ENCODE assay signal across 8 cellular contexts in the genomic region with DNA sequence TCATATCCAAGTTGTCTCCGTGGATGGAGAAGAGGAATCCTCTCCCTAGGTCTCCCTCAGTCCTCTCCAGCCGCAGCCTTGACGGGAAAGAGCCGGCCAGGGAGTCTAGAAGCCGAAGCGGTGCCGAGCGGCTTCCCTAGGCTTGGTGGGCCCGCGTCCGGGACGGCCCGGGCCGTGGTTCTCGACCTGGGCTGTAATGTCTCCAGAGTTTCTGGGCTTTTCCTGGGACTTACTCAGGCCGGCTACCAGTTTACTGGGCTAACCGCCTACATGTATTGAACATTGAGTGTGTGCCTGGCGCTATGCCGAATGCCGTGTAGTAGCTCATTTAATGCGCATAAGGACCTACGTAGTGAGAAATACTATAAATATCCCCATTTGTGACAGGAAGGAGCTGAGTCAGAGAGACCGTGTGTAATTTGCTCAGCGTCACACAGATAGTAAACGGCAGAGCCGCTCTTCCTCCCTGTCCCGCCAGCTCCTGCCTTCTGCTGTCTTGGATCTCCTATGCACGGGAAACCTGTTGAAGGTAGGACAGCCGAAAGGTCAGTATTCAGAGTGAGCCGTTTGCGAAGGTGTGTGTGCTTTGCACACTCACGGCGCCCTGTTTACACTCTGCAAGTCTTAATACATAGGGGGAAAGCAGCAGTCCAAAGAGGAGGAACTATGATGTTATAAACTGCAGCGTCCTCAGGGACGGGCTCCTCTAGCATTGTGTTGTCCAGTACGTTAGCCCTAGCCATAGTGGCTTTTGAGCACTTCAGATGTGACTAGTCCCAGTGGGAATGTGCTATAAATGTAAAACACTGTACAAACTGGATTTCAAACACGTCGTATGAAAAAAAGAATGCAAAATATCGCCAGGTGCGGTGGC. TPM values are rescaled to one million over a fixed set of nuclear protein-coding genes. Genes with fewer than 3 reads are reported as not detected.
DNase-seq lines count a peak whose midpoint lies in the region; ATAC-seq and TF ChIP-seq lines count a peak whose summit lies in the region.

No MANE protein-coding gene starts in this region.

- H3K36me3 ChIP-seq in HUES6 (ENCODE audit: control insufficient read depth, insufficient read depth, low read length): peaks cover 18% of the 10 kb centered on the region
- H3K36me3 ChIP-seq in Panc1 (ENCODE audit: control insufficient read depth, insufficient read depth, low read length): peaks cover 4% of the 10 kb centered on the region; the same call in 1 of the 2 replicates

- H3K9me3 ChIP-seq in HUES6 (ENCODE audit: control insufficient read depth, insufficient read depth, low read depth, low read length): no peaks in the 10 kb centered on the region
- no peaks in the 10 kb centered on the region for H3K9me3 ChIP-seq in Panc1 (ENCODE audit: control insufficient read depth, insufficient read depth, low read depth, low read length)

- ATAC-seq in GM21526 (IDR thresholded peaks at IDR 0.05; ENCODE audit: low FRiP score, unreplicated experiment): peak; percentile 35
- peak; percentile 76 for ATAC-seq in Panc1
- ATAC-seq in foreskin keratinocyte: peak; percentile 78

- BruUV-seq in Panc1 (replicated peaks; lab: Mats Ljungman, UMichigan): TSS peak; percentile 95

- in situ Hi-C loops in Panc1 (cut with HindIII; ENCODE audit: low pct_unique_long_range_greater_than_20kb, low sequenced_read_pairs): no loop called here

- peak; percentile 61 for DNase-seq in DMS153 treated with DMSO at 0.1 percent for 48 hours (lab: John Stamatoyannopoulos, UW; ENCODE audit: unreplicated experiment)
- peak; percentile 68 for DNase-seq in Panc1 (ENCODE audit: low read depth, low spot score)
- DNase-seq in activated gamma-delta T cell treated with anti-CD3 and anti-CD28 coated beads, Interleukin-2, amount 50 U/mL, for 16 hours (ENCODE audit: low read depth): peak; percentile 24
- DNase-seq in foreskin keratinocyte: peak; percentile 73 to 88
- peak in 34 of 56 donors; percentile 12 to 75 (median 46) for DNase-seq in nucleus accumbens (lab: John Stamatoyannopoulos, UW)

- H3K4me1 ChIP-seq in HUES6 (ENCODE audit: control insufficient read depth, insufficient read depth, low read length) (peaks cover 11% of the 10 kb centered on the region; the same call in 1 of the 2 replicates), Panc1 (ENCODE audit: control insufficient read depth, insufficient read depth, low read length) (peaks cover 10% of the 10 kb centered on the region), foreskin keratinocyte (peaks cover 6% of the 10 kb centered on the region)

- H3K27me3 ChIP-seq in HUES6 (ENCODE audit: control insufficient read depth, insufficient read depth, low read length): no peaks in the 10 kb centered on the region
- H3K27me3 ChIP-seq in Panc1 (ENCODE audit: control insufficient read depth, insufficient read depth, low read length): no peaks in the 10 kb centered on the region
- H3K27me3 ChIP-seq in foreskin keratinocyte: no peaks in the 10 kb centered on the region

- CTCF ChIA-PET in Panc1 (lab: Charles Lee): no interaction called here

- POLR2A ChIA-PET in Panc1 (lab: Charles Lee): interaction anchor here (0.9 to 1.7 kb wide), 3 partner anchors 12 to 41 kb away, joined by 3 to 5 read pairs (median 4); a partner anchor contains a TSS

- H3K4me3 ChIP-seq in HUES6 (ENCODE audit: low read depth, low read length): peak overlapping the region; percentile 82
- peak overlapping the region; percentile 82 to 83 for H3K4me3 ChIP-seq in Panc1 (ENCODE audit: low read depth in 2 of 2, low read length in 2 of 2)

- intact Hi-C loops in Panc1 (cut with micrococcal nuclease; ENCODE audit: unreplicated experiment): no loop called here

- no peak for TF ChIP-seq CTCF in Panc1 (IDR thresholded peaks at IDR 0.05)
- no peak for TF ChIP-seq CTCF in foreskin keratinocyte (conservative IDR thresholded peaks at IDR 0.05)

- peak overlapping the region; percentile 93 for H3K9ac ChIP-seq in HUES6 (ENCODE audit: low read length)

- H3K27ac ChIP-seq in HUES6 (ENCODE audit: low read depth, low read length) (no peak overlapping the region; the same call in 1 of the 2 replicates), Panc1 (ENCODE audit: low read length) (peak overlapping the region; percentile 95), foreskin keratinocyte (peak overlapping the region; percentile 82), temporal lobe (ENCODE audit: low read depth, low read length) (peak overlapping the region; percentile 82)

RNA-seq across cellular contexts. Expression of a gene that starts 0.7 kb away (rescaled TPM):
- total RNA-seq in Panc1 (2021; ENCODE audit: unreplicated experiment) (152 TPM), foreskin keratinocyte (47.7 and 66.0 TPM in 2 replicates), temporal lobe (4.2 TPM)
- polyA plus RNA-seq in Panc1 (2012; ENCODE audit: insufficient read length): 61.1 TPM
- polyA plus RNA-seq in foreskin keratinocyte: 33.3 and 45.2 TPM in 2 replicates

RNA-seq across cellular contexts. Expression of a gene that starts 14.4 kb away (rescaled TPM):
- 17.2 TPM for total RNA-seq in Panc1 (2021; ENCODE audit: unreplicated experiment)
- 5.8 TPM for polyA plus RNA-seq in Panc1 (2012; ENCODE audit: insufficient read length)
- 4.5 and 6.4 TPM in 2 replicates for total RNA-seq in foreskin keratinocyte
- 0.59 and 0.85 TPM in 2 replicates for polyA plus RNA-seq in foreskin keratinocyte
- 14.8 TPM for total RNA-seq in temporal lobe

RNA-seq across cellular contexts. Expression of a gene that starts 22.9 kb away (rescaled TPM):
- total RNA-seq in Panc1 (2021; ENCODE audit: unreplicated experiment) (13.4 TPM), foreskin keratinocyte (18.4 and 20.8 TPM in 2 replicates), temporal lobe (56.8 TPM)
- 70.0 TPM for polyA plus RNA-seq in Panc1 (2012; ENCODE audit: insufficient read length)
- polyA plus RNA-seq in foreskin keratinocyte: 19.5 and 22.8 TPM in 2 replicates

RNA-seq across cellular contexts. Expression of a gene that starts 28.2 kb away (rescaled TPM):
- 78.8 TPM for total RNA-seq in Panc1 (2021; ENCODE audit: unreplicated experiment)
- 87.3 TPM for polyA plus RNA-seq in Panc1 (2012; ENCODE audit: insufficient read length)
- 44.9 and 47.4 TPM in 2 replicates for total RNA-seq in foreskin keratinocyte
- 32.3 and 36.8 TPM in 2 replicates for polyA plus RNA-seq in foreskin keratinocyte
- total RNA-seq in temporal lobe: 17.2 TPM

RNA-seq across cellular contexts. Expression of a gene that starts 45.4 kb away (rescaled TPM):
- total RNA-seq in Panc1 (2021; ENCODE audit: unreplicated experiment) (271 TPM), foreskin keratinocyte (102 and 109 TPM in 2 replicates), temporal lobe (73.8 TPM)
- 142 TPM for polyA plus RNA-seq in Panc1 (2012; ENCODE audit: insufficient read length)
- polyA plus RNA-seq in foreskin keratinocyte: 22.8 and 27.9 TPM in 2 replicates

Comparison
In these comparisons a context has a peak if more than half of its experiments do, and no peak if none do; other contexts are left out.
1. DNase-seq: peak in every context shown above with its lines; median percentile 80 in foreskin keratinocyte; 68 in Panc1; 61 in DMS153 treated with DMSO at 0.1 percent for 48 hours; 46 in nucleus accumbens; 24 in activated gamma-delta T cell treated with anti-CD3 and anti-CD28 coated beads, Interleukin-2, amount 50 U/mL, for 16 hours.